15 cellular contexts compared by ENCODE assay signal in the genomic region with DNA sequence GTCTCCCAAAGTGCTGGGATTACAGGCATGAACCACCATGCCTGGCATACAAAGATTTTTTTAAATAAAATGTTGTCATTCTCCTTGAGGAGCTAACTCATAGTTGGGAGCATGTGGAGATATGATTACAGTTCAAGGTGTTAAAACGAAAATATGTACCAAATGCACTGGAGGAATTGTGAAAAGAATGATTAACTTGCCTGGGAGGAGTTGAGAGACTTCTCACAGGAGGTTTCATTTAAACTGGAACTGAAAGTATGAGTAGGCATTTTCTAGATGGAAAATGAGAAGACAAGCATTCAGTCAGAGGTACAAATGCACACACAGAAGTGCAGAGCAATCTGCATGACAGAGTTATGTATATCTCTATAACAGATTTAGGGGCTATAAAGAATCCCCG.
DNase-seq lines count a peak whose midpoint lies in the region; ATAC-seq, FAIRE-seq and TF ChIP-seq lines count a peak whose summit lies in the region.
"Had no signal": no experiment of that assay in that cellular context is flagged by ENCODE, and none has a peak within 500 bp of the region (broad histone marks: within the 10 kb centered on the region; RNA-seq: fewer than 3 reads in every experiment).

No MANE protein-coding gene starts in this region.

- H3K23ac ChIP-seq in H9 (ENCODE audit: insufficient read length, low read depth, low read length), result no peak overlapping the region

- H3K4ac ChIP-seq in H9 (ENCODE audit: low read depth, low read length), result no peak overlapping the region

- H3K4me3 Mint-ChIP-seq in H9, result no peak overlapping the region
- H3K4me3 Mint-ChIP-seq: activated CD8-positive, alpha-beta memory T cell treated with anti-CD3 and anti-CD28 coated beads, Interleukin-2, amount 10 ng/mL, durations not matched to agents 7 days and 5 days; brain; CD8-positive, alpha-beta memory T cell; stimulated activated naive B cell treated with anti-CD40 and anti-IgM and Interleukin-4, amounts not matched to agents 10 μg/mL and 1 μg/mL and 100 μg/mL, for 72 hours had no signal

- CTCF ChIA-PET in K562 (lab: Yijun Ruan, JAX; ENCODE audit: low intra/inter-chr PET ratio), result no interaction called here

- H2BK5ac ChIP-seq in H9 (ENCODE audit: insufficient read length, low read length), result no peak overlapping the region

- intact Hi-C loops in K562 (cut with micrococcal nuclease), result no loop called here
- intact Hi-C loops in testis (cut with DNase I; ENCODE audit: low total_unique reads), result no loop called here

- no peak overlapping the region for H2BK120ac ChIP-seq in H9 (ENCODE audit: low read depth, low read length, poor library complexity, severe bottlenecking)

- no peak overlapping the region for H3K27ac ChIP-seq in K562 (ENCODE audit: extremely low read depth, low read depth, low read length)
- no peak overlapping the region for H3K27ac ChIP-seq in H9 (ENCODE audit: insufficient read length, low read depth, low read length)
- no peak overlapping the region for H3K27ac ChIP-seq in testis

- peak; percentile 99 for ATAC-seq in GM18867 (IDR thresholded peaks at IDR 0.05; ENCODE audit: unreplicated experiment)
- peak; percentile 99 for ATAC-seq in GM21619 (IDR thresholded peaks at IDR 0.05; ENCODE audit: unreplicated experiment)
- peak; percentile 100 for ATAC-seq in HG03175 (IDR thresholded peaks at IDR 0.05; ENCODE audit: unreplicated experiment)
- ATAC-seq in K562, result no peak
- ATAC-seq: activated CD8-positive, alpha-beta memory T cell treated with anti-CD3 and anti-CD28 coated beads, Interleukin-2, amount 10 ng/mL, durations not matched to agents 7 days and 5 days; stimulated activated naive B cell treated with anti-CD40 and anti-IgM and Interleukin-4, amounts not matched to agents 10 μg/mL and 1 μg/mL and 100 μg/mL, for 72 hours had no signal

- H2AK5ac ChIP-seq in H9 (ENCODE audit: insufficient read length, low read length), result no peak overlapping the region

- no peaks in the 10 kb centered on the region for H3K9me1 ChIP-seq in K562 (ENCODE audit: control insufficient read depth, insufficient read depth, low read length)

- H3T11ph ChIP-seq in H9 (ENCODE audit: low read length), result no peak overlapping the region

- H3K27me3 ChIP-seq in K562 (ENCODE audit: control insufficient read depth in 2 of 2, insufficient read depth in 2 of 2, low read length in 2 of 2), result no peaks in the 10 kb centered on the region
- no peaks in the 10 kb centered on the region for H3K27me3 ChIP-seq in H9 (ENCODE audit: insufficient read depth, low read length)
- H3K27me3 ChIP-seq in testis, result no peaks in the 10 kb centered on the region

- H3K4me3 ChIP-seq in K562, result no peak overlapping the region
- no peak overlapping the region for H3K4me3 ChIP-seq in testis

- H2BK15ac ChIP-seq in H9 (ENCODE audit: low read depth, low read length), result no peak overlapping the region

- H2BK12ac ChIP-seq in H9 (ENCODE audit: insufficient read length, low read depth, low read length), result no peak overlapping the region

- TF ChIP-seq EP300 in K562 (IDR thresholded peaks at IDR 0.05; ENCODE audit: low read length), result no peak

- BruUV-seq in K562 (replicated peaks; lab: Mats Ljungman, UMichigan), result no TSS peak

- WGBS in K562 (ENCODE audit: insufficient coverage, low coverage, missing lambda C conversion rate), result 0% methylated on average over 2 of the region's 2 CpGs
- no CpG with 5 or more reads among the region's 2 CpGs for WGBS in H9 (ENCODE audit: extremely low coverage, insufficient read length, low lambda C conversion rate)
- 71 to 73% methylated on average over 2 of the region's 2 CpGs for WGBS in testis, 2 donors

- H2BK20ac ChIP-seq in H9 (ENCODE audit: low read depth, low read length, poor library complexity, severe bottlenecking), result no peak overlapping the region

- H3K14ac ChIP-seq in H9 (ENCODE audit: insufficient read depth, low read length), result no peak overlapping the region

- H3K4me2 ChIP-seq in K562 (ENCODE audit: insufficient read depth, low read length) (no peak overlapping the region), H9 (ENCODE audit: insufficient read depth, insufficient read length, low read length) (no peak overlapping the region)

- no peak overlapping the region for H4K8ac ChIP-seq in H9 (replicated peaks; ENCODE audit: insufficient read length, low read depth, low read length)

- peaks cover 2 to 10% of the 10 kb centered on the region in 2 experiments; a peak in 3 of 4 replicates for H3K4me1 Mint-ChIP-seq in H9
- H3K4me1 Mint-ChIP-seq: activated CD8-positive, alpha-beta memory T cell treated with anti-CD3 and anti-CD28 coated beads, Interleukin-2, amount 10 ng/mL, durations not matched to agents 7 days and 5 days; CD8-positive, alpha-beta memory T cell; stimulated activated naive B cell treated with anti-CD40 and anti-IgM and Interleukin-4, amounts not matched to agents 10 μg/mL and 1 μg/mL and 100 μg/mL, for 72 hours had no signal

- H3K9ac ChIP-seq in K562 (ENCODE audit: insufficient read depth in 1 of 2, low read depth in 2 of 2, low read length in 2 of 2) (no peak overlapping the region), H9 (ENCODE audit: extremely low read depth, insufficient read length, low read length) (no peak overlapping the region)

- H3K79me2 ChIP-seq in K562 (ENCODE audit: control insufficient read depth, insufficient read depth, low read length) (no peaks in the 10 kb centered on the region), H9 (ENCODE audit: insufficient read depth, low read length) (no peaks in the 10 kb centered on the region)

- H3K4me1 ChIP-seq in K562 (replicated peaks in 1 of 2; ENCODE audit: control insufficient read depth in 2 of 2, insufficient read depth in 2 of 2, low read length in 2 of 2), result no peaks in the 10 kb centered on the region
- no peaks in the 10 kb centered on the region for H3K4me1 ChIP-seq in H9 (ENCODE audit: insufficient read depth, low read length)
- no peaks in the 10 kb centered on the region for H3K4me1 ChIP-seq in testis

- H4K20me1 ChIP-seq in K562 (replicated peaks; ENCODE audit: control insufficient read depth, insufficient read depth, low read length) (no peaks in the 10 kb centered on the region), H9 (ENCODE audit: control insufficient read depth, insufficient read depth, insufficient read length) (no peaks in the 10 kb centered on the region)

- H3K36me3 ChIP-seq in K562 (ENCODE audit: control insufficient read depth, insufficient read depth, low read length), result no peaks in the 10 kb centered on the region
- H3K36me3 ChIP-seq in testis (ENCODE audit: low read depth, missing control alignments), result no peaks in the 10 kb centered on the region

- H3K36me3 Mint-ChIP-seq in H9 (ENCODE audit: insufficient read depth in 1 of 3, low read depth in 3 of 3), result no peaks in the 10 kb centered on the region; a peak in 1 of 7 replicates
- H3K36me3 Mint-ChIP-seq: activated CD8-positive, alpha-beta memory T cell treated with anti-CD3 and anti-CD28 coated beads, Interleukin-2, amount 10 ng/mL, durations not matched to agents 7 days and 5 days; brain; CD8-positive, alpha-beta memory T cell; stimulated activated naive B cell treated with anti-CD40 and anti-IgM and Interleukin-4, amounts not matched to agents 10 μg/mL and 1 μg/mL and 100 μg/mL, for 72 hours had no signal

- TF ChIP-seq POLR2A in K562 (conservative IDR thresholded peaks at IDR 0.05) (no peak), testis (IDR thresholded peaks at IDR 0.05) (no peak)

- no peaks in the 10 kb centered on the region; a peak in 1 of 5 replicates for H3K9me3 Mint-ChIP-seq in H9
- H3K9me3 Mint-ChIP-seq: CD8-positive, alpha-beta memory T cell had no signal

- TF ChIP-seq RAD21 in K562 (CRISPR knock-in tag; conservative IDR thresholded peaks at IDR 0.05 in 1 of 2, IDR thresholded peaks at IDR 0.05 in 1 of 2), result no peak

- H3K27me3 Mint-ChIP-seq in H9 (ENCODE audit: low read depth), result no peaks in the 10 kb centered on the region
- H3K27me3 Mint-ChIP-seq: activated CD8-positive, alpha-beta memory T cell treated with anti-CD3 and anti-CD28 coated beads, Interleukin-2, amount 10 ng/mL, durations not matched to agents 7 days and 5 days; brain; CD8-positive, alpha-beta memory T cell had no signal

- no peaks in the 10 kb centered on the region for H3K23me2 ChIP-seq in H9 (ENCODE audit: insufficient read length, low read depth, low read length, poor library complexity, severe bottlenecking)

- in situ Hi-C loops in K562 (cut with MboI), result no loop called here

- POLR2A ChIA-PET in K562 (lab: Yijun Ruan, JAX), result interaction anchor here (1.6 kb wide), 1 partner anchor 28 kb away, joined by 6 read pairs; no protein-coding TSS in a partner anchor

- DNase-seq in K562 (ENCODE audit: extremely low read depth in 1 of 4, low spot score in 3 of 4) (no peak), NCI-H524 (lab: John Stamatoyannopoulos, UW) (no peak), H9 (no peak), testis (no peak)
- no peak for DNase-seq in stimulated activated CD4-positive, alpha-beta T cell treated with anti-CD3 and anti-CD28 coated beads, Interleukin-2, amount 100 ng/mL, for 48 hours
- DNase-seq: activated CD8-positive, alpha-beta memory T cell treated with anti-CD3 and anti-CD28 coated beads, Interleukin-2, amount 10 ng/mL, durations not matched to agents 7 days and 5 days; CD8-positive, alpha-beta memory T cell; foreskin melanocyte; GOT3; NCI-H1105 treated with DMSO at 0.1 percent for 48 hours; stimulated activated naive B cell treated with anti-CD40 and anti-IgM and Interleukin-4, amounts not matched to agents 10 μg/mL and 1 μg/mL and 100 μg/mL, for 72 hours had no signal

- no peak for TF ChIP-seq CTCF in K562 (IDR thresholded peaks at IDR 0.05 in 2 of 3, conservative IDR thresholded peaks at IDR 0.05 in 1 of 3; ENCODE audit: insufficient read depth in 2 of 3, low read depth in 1 of 3, low read length in 3 of 3)
- no peak for TF ChIP-seq CTCF in H9 (conservative IDR thresholded peaks at IDR 0.05)
- no peak for TF ChIP-seq CTCF in testis (IDR thresholded peaks at IDR 0.05)

- no peak overlapping the region for H3K56ac ChIP-seq in H9 (ENCODE audit: insufficient read length, low read depth, low read length)

- no peak for FAIRE-seq in K562 (lab: Jason Lieb, UNC)

- H3K18ac ChIP-seq in H9 (ENCODE audit: insufficient read length, low read depth, low read length), result no peak overlapping the region

- no peaks in the 10 kb centered on the region for H3K79me1 ChIP-seq in H9 (ENCODE audit: insufficient read depth, low read depth, low read length, poor library complexity, severe bottlenecking)

- H4K5ac ChIP-seq in H9 (ENCODE audit: insufficient read length, low read depth, low read length), result no peak overlapping the region

- 0 out of 2 replicates have a peak overlapping the region, but pooled peaks have one; percentile 4 for H2AFZ ChIP-seq in K562 (ENCODE audit: low read depth, low read length)
- no peak overlapping the region for H2AFZ ChIP-seq in H9 (ENCODE audit: low read length)

- no peak overlapping the region for H4K91ac ChIP-seq in H9 (ENCODE audit: insufficient read length, low read depth, low read length)

- no peaks in the 10 kb centered on the region for H3K9me3 ChIP-seq in K562 (replicated peaks; ENCODE audit: control insufficient read depth, insufficient read depth, low read depth, low read length)
- H3K9me3 ChIP-seq in H9 (ENCODE audit: control insufficient read depth, low read depth, low read length), result no peaks in the 10 kb centered on the region
- H3K9me3 ChIP-seq in testis, result no peaks in the 10 kb centered on the region

- H3K27ac Mint-ChIP-seq in H9, result no peak overlapping the region
- H3K27ac Mint-ChIP-seq: activated CD8-positive, alpha-beta memory T cell treated with anti-CD3 and anti-CD28 coated beads, Interleukin-2, amount 10 ng/mL, durations not matched to agents 7 days and 5 days; CD8-positive, alpha-beta memory T cell; stimulated activated naive B cell treated with anti-CD40 and anti-IgM and Interleukin-4, amounts not matched to agents 10 μg/mL and 1 μg/mL and 100 μg/mL, for 72 hours had no signal
